11 cellular contexts compared by ENCODE assay signal in the genomic region with DNA sequence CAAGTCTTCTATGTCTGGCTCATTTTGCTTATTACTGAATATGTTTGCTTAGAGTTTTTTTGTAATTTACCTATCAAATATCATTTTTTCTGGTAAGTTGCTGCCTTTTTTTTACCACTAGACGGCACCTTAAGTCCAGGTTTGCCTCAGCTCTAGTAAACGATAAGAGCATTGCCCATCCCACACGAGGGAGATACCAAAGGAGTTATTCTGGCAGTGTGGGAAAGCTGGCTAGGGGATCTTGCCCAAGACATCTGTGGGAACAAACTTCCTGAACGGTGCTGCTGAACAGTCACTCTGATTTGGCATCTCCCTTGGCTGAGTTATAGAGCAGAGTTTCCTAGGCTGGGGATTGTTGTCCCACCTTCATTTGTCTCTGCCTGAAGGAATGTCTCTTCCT.
DNase-seq lines count a peak whose midpoint lies in the region; ATAC-seq and TF ChIP-seq lines count a peak whose summit lies in the region.
"Had no signal": no experiment of that assay in that cellular context is flagged by ENCODE, and none has a peak within 500 bp of the region (broad histone marks: within the 10 kb centered on the region; RNA-seq: fewer than 3 reads in every experiment).

No MANE protein-coding gene starts in this region.

- WGBS in mammary epithelial cell (ENCODE audit: low coverage, missing lambda C conversion rate), result 5% methylated on average over 4 of the region's 4 CpGs
- WGBS in mesendoderm (ENCODE audit: extremely low coverage, insufficient coverage, low lambda C conversion rate), result no CpG with 5 or more reads among the region's 4 CpGs

- no peaks in the 10 kb centered on the region for H3K9me3 ChIP-seq in mammary epithelial cell (replicated peaks; ENCODE audit: insufficient read depth, low read length)

- no peaks in the 10 kb centered on the region for H4K20me1 ChIP-seq in mammary epithelial cell (ENCODE audit: insufficient read depth, low read length)

- H3K27ac ChIP-seq in mammary epithelial cell (ENCODE audit: insufficient read depth, low read depth, low read length), result peak overlapping the region; percentile 31
- no peak overlapping the region for H3K27ac ChIP-seq in mesendoderm (ENCODE audit: low read depth, low read length)

- no peak for ATAC-seq in HG02763 (IDR thresholded peaks at IDR 0.05; ENCODE audit: unreplicated experiment)
- no peak for ATAC-seq in GM18873 (IDR thresholded peaks at IDR 0.05; ENCODE audit: low FRiP score, unreplicated experiment)
- ATAC-seq: sciatic nerve had no signal

- DNase-seq in GM06990 (ENCODE audit: extremely low read depth, insufficient read length) (no peak), LNCaP clone FGC (ENCODE audit: low read depth) (peak; percentile 6), mammary epithelial cell (peak; percentile 79), mesendoderm (peak; percentile 28), SKM-1 treated with dmso at 0.1 percent for 144 hours (lab: John Stamatoyannopoulos, UW; ENCODE audit: unreplicated experiment) (no peak)
- DNase-seq: activated CD4-positive, alpha-beta memory T cell treated with anti-CD3 and anti-CD28 coated beads, Interleukin-2, amount 10 ng/mL, durations not matched to agents 7 days and 5 days; activated naive CD4-positive, alpha-beta T cell treated with anti-CD3 and anti-CD28 coated beads, Interleukin-2, amount 50 U/mL, for 16 hours; NCI-H524 had no signal

- H2AK5ac ChIP-seq in mesendoderm (ENCODE audit: low read length), result no peak overlapping the region

- BruUV-seq in mammary epithelial cell (replicated peaks; lab: Mats Ljungman, UMichigan), result no TSS peak

- in situ Hi-C loops in mammary epithelial cell (cut with MboI; ENCODE audit: low sequenced_read_pairs in 2 of 2), result loop anchor here (10.0 to 25.0 kb wide), 3 partner anchors 188 to 313 kb away; a partner anchor contains a TSS

- H3K4ac ChIP-seq in mesendoderm (ENCODE audit: low read depth, low read length), result no peak overlapping the region

- H3K27me3 ChIP-seq in GM06990 (replicated peaks; ENCODE audit: control insufficient read depth, insufficient read depth, low read length) (no peaks in the 10 kb centered on the region), mammary epithelial cell (ENCODE audit: insufficient read depth, low read length) (no peaks in the 10 kb centered on the region), mesendoderm (ENCODE audit: insufficient read depth, low read length, poor library complexity) (no peaks in the 10 kb centered on the region)

- H2BK15ac ChIP-seq in mesendoderm (replicated peaks; ENCODE audit: low read depth), result no peak overlapping the region

- H3K9ac ChIP-seq in mammary epithelial cell (ENCODE audit: insufficient read depth, low read length) (no peak overlapping the region), mesendoderm (ENCODE audit: low read length) (no peak overlapping the region)

- H3K4me2 ChIP-seq in mammary epithelial cell (ENCODE audit: insufficient read depth, low read depth, low read length) (peak overlapping the region; percentile 38), mesendoderm (ENCODE audit: low read length) (no peak overlapping the region)

- no peak overlapping the region for H4K8ac ChIP-seq in mesendoderm (ENCODE audit: low read depth, low read length)

- dilution Hi-C loops in mammary epithelial cell (cut with HindIII; ENCODE audit: low sequenced_read_pairs), result no loop called here

- intact Hi-C loops in mammary epithelial cell (cut with micrococcal nuclease), result loop anchor here (1.0 to 10.0 kb wide), 7 partner anchors 48 to 925 kb away; no protein-coding TSS in a partner anchor

- H3K56ac ChIP-seq in mesendoderm (ENCODE audit: low read length), result no peak overlapping the region

- H3K4me3 ChIP-seq in GM06990 (replicated peaks; ENCODE audit: low read depth, low read length), result no peak overlapping the region
- no peak overlapping the region for H3K4me3 ChIP-seq in LNCaP clone FGC (ENCODE audit: low read depth, low read length)
- H3K4me3 ChIP-seq in mammary epithelial cell (replicated peaks in 1 of 3; ENCODE audit: insufficient read depth in 1 of 3, low read depth in 2 of 3, low read length in 3 of 3), result no peak overlapping the region
- no peak overlapping the region for H3K4me3 ChIP-seq in mesendoderm (ENCODE audit: low read length)

- H3K36me3 ChIP-seq in GM06990 (ENCODE audit: control insufficient read depth, insufficient read depth, low read length) (no peaks in the 10 kb centered on the region), mammary epithelial cell (ENCODE audit: insufficient read depth, low read length) (no peaks in the 10 kb centered on the region), mesendoderm (ENCODE audit: control insufficient read depth, insufficient read depth, low read length) (no peaks in the 10 kb centered on the region)

- H2BK5ac ChIP-seq in mesendoderm (ENCODE audit: low read length), result no peak overlapping the region

- no peaks in the 10 kb centered on the region for H3K79me1 ChIP-seq in mesendoderm (ENCODE audit: low read length)

- no peaks in the 10 kb centered on the region for H3K79me2 ChIP-seq in mammary epithelial cell (ENCODE audit: insufficient read depth, low read length)
- no peaks in the 10 kb centered on the region for H3K79me2 ChIP-seq in mesendoderm (ENCODE audit: control insufficient read depth, insufficient read depth, low read length)

- H3K4me1 ChIP-seq in mammary epithelial cell (ENCODE audit: insufficient read depth, low read length) (peaks cover 10% of the 10 kb centered on the region), mesendoderm (ENCODE audit: control insufficient read depth, low read depth, low read length) (no peaks in the 10 kb centered on the region)

- TF ChIP-seq CTCF in GM06990 (IDR thresholded peaks at IDR 0.05; ENCODE audit: insufficient read depth, low read length, poor library complexity, severe bottlenecking), result peak; percentile 5
- peak; percentile 29; the same call in 1 of the 2 replicates for TF ChIP-seq CTCF in LNCaP clone FGC (IDR thresholded peaks at IDR 0.05; ENCODE audit: control insufficient read depth, extremely low read depth, insufficient read depth)
- peak; percentile 83 to 95 for TF ChIP-seq CTCF in mammary epithelial cell (conservative IDR thresholded peaks at IDR 0.05 in 1 of 2, IDR thresholded peaks at IDR 0.05 in 1 of 2; ENCODE audit: extremely low read depth in 1 of 2, insufficient read depth in 1 of 2, low read depth in 1 of 2, low read length in 2 of 2)

- no peak overlapping the region for H4K5ac ChIP-seq in mesendoderm (ENCODE audit: low read length)

- no peak overlapping the region for H2BK120ac ChIP-seq in mesendoderm (ENCODE audit: low read depth, low read length)

- H2AFZ ChIP-seq in mammary epithelial cell (ENCODE audit: low read depth, low read length), result peak overlapping the region; percentile 73

- H3K23ac ChIP-seq in mesendoderm (ENCODE audit: low read length), result no peak overlapping the region

- CTCF ChIA-PET in mammary epithelial cell (lab: Charles Lee; ENCODE audit: low non-redundant PET), result interaction anchor here (1.0 kb wide), 1 partner anchor 303 kb away, joined by 6 read pairs; no protein-coding TSS in a partner anchor

- no peak overlapping the region for H3K18ac ChIP-seq in mesendoderm (ENCODE audit: low read length)

Comparison
In these comparisons a context has a peak if more than half of its experiments do, and no peak if none do; other contexts are left out.
1. DNase-seq: peak in LNCaP clone FGC (single experiment), mammary epithelial cell (single experiment) and mesendoderm (single experiment); none in GM06990 (single experiment) and SKM-1 treated with dmso at 0.1 percent for 144 hours (single experiment).
2. CTCF ChIP-seq: peak in every context shown above with its lines; median percentile 89 in mammary epithelial cell; 29 in LNCaP clone FGC; 5 in GM06990.